In the genomic region with DNA sequence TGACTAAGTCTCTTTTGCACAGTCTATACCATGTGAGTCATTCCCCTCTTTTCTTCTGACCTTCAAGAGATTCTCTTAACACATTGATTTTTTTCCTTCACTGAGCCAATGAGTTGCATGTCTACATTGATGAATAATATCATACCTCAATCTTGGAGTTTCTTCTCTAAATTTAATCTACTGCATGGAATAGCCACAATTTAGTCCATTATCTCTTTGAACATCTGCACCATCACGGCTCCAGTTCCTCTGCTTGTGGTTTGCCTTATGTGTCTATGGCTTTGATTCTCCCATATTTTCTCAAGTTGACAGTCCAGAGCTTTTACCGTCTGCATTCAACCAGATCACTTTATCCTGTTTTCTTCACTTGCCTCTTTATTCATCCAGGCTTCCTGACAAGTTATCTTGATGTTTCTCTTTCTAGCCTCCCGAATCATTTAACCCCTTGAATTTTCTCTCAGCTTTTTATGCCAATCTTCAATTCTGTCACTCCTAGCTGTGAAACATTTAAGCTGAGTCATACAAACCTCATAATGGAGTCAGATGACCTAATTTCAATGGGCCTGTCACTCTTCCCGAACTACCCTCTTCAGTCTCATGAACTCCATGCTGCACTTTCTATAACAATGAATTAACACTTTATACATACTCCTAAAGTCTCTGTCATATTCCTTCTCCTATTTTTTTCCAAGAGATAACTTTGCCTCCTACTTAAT, we compare ENCODE assay signal across 17 cellular contexts.
"Had no signal": no experiment of that assay in that cellular context is flagged by ENCODE, and none has a peak within 500 bp of the region (broad histone marks: within the 10 kb centered on the region; RNA-seq: fewer than 3 reads in every experiment).

No MANE protein-coding gene starts in this region.

- H3K4me1 ChIP-seq: adrenal gland, body of pancreas, right atrium auricular region, tibial artery, uterus had no signal

- H3K9me3 Mint-ChIP-seq: activated CD8-positive, alpha-beta T cell treated with anti-CD3 and anti-CD28 coated beads for 36 hours; activated naive CD4-positive, alpha-beta T cell treated with anti-CD3 and anti-CD28 coated beads, Interleukin-2, amount 10 ng/mL, durations not matched to agents 7 days and 5 days; central memory CD8-positive, alpha-beta T cell; naive B cell; stimulated activated effector memory CD8-positive, alpha-beta T cell treated with anti-CD3 and anti-CD28 coated beads, Interleukin-12 subunit alpha, Interleukin-12 subunit beta, amount 100 ng/mL, for 72 hours had no signal

- H3K4me3 Mint-ChIP-seq: activated CD4-positive, alpha-beta T cell treated with anti-CD3 and anti-CD28 coated beads for 36 hours; activated CD8-positive, alpha-beta T cell treated with anti-CD3 and anti-CD28 coated beads for 36 hours; activated naive CD4-positive, alpha-beta T cell treated with anti-CD3 and anti-CD28 coated beads, Interleukin-2, amount 10 ng/mL, durations not matched to agents 7 days and 5 days; central memory CD8-positive, alpha-beta T cell; naive B cell; stimulated activated effector memory CD8-positive, alpha-beta T cell treated with anti-CD3 and anti-CD28 coated beads, Interleukin-12 subunit alpha, Interleukin-12 subunit beta, amount 100 ng/mL, for 72 hours had no signal

- H3K4me1 Mint-ChIP-seq: activated CD4-positive, alpha-beta T cell treated with anti-CD3 and anti-CD28 coated beads for 36 hours; activated naive CD4-positive, alpha-beta T cell treated with anti-CD3 and anti-CD28 coated beads, Interleukin-2, amount 10 ng/mL, durations not matched to agents 7 days and 5 days; central memory CD8-positive, alpha-beta T cell; naive B cell; stimulated activated effector memory CD8-positive, alpha-beta T cell treated with anti-CD3 and anti-CD28 coated beads, Interleukin-12 subunit alpha, Interleukin-12 subunit beta, amount 100 ng/mL, for 72 hours had no signal

- H3K27me3 ChIP-seq: adrenal gland, body of pancreas, neutrophil, right atrium auricular region, tibial artery, uterus had no signal

- H3K27me3 Mint-ChIP-seq: activated CD4-positive, alpha-beta T cell treated with anti-CD3 and anti-CD28 coated beads for 36 hours; activated CD8-positive, alpha-beta T cell treated with anti-CD3 and anti-CD28 coated beads for 36 hours; activated naive CD4-positive, alpha-beta T cell treated with anti-CD3 and anti-CD28 coated beads, Interleukin-2, amount 10 ng/mL, durations not matched to agents 7 days and 5 days; central memory CD8-positive, alpha-beta T cell had no signal

- H3K27ac ChIP-seq: adrenal gland, body of pancreas, neutrophil, right atrium auricular region, tibial artery, uterus, WERI-Rb-1 had no signal

- H3K4me3 ChIP-seq: adrenal gland, body of pancreas, lung, right atrium auricular region, tibial artery, uterus had no signal

- H3K36me3 ChIP-seq: adrenal gland, neutrophil, right atrium auricular region, tibial artery, uterus, WERI-Rb-1 had no signal

- H3K27ac Mint-ChIP-seq: activated CD4-positive, alpha-beta T cell treated with anti-CD3 and anti-CD28 coated beads for 36 hours; activated CD8-positive, alpha-beta T cell treated with anti-CD3 and anti-CD28 coated beads for 36 hours; activated naive CD4-positive, alpha-beta T cell treated with anti-CD3 and anti-CD28 coated beads, Interleukin-2, amount 10 ng/mL, durations not matched to agents 7 days and 5 days; naive B cell; stimulated activated effector memory CD8-positive, alpha-beta T cell treated with anti-CD3 and anti-CD28 coated beads, Interleukin-12 subunit alpha, Interleukin-12 subunit beta, amount 100 ng/mL, for 72 hours had no signal

- ATAC-seq: activated CD4-positive, alpha-beta T cell treated with anti-CD3 and anti-CD28 coated beads for 36 hours; activated CD8-positive, alpha-beta T cell treated with anti-CD3 and anti-CD28 coated beads for 36 hours; body of pancreas; left cardiac atrium; stimulated activated effector memory CD8-positive, alpha-beta T cell treated with anti-CD3 and anti-CD28 coated beads, Interleukin-12 subunit alpha, Interleukin-12 subunit beta, amount 100 ng/mL, for 72 hours had no signal

- H3K36me3 Mint-ChIP-seq: activated naive CD4-positive, alpha-beta T cell treated with anti-CD3 and anti-CD28 coated beads, Interleukin-2, amount 10 ng/mL, durations not matched to agents 7 days and 5 days; naive B cell; stimulated activated effector memory CD8-positive, alpha-beta T cell treated with anti-CD3 and anti-CD28 coated beads, Interleukin-12 subunit alpha, Interleukin-12 subunit beta, amount 100 ng/mL, for 72 hours had no signal

- H3K9me3 ChIP-seq: adrenal gland, body of pancreas, neutrophil, right atrium auricular region, tibial artery, uterus had no signal

- DNase-seq: activated CD4-positive, alpha-beta T cell treated with anti-CD3 and anti-CD28 coated beads for 36 hours; activated CD8-positive, alpha-beta T cell treated with anti-CD3 and anti-CD28 coated beads for 36 hours; activated naive CD4-positive, alpha-beta T cell treated with anti-CD3 and anti-CD28 coated beads, Interleukin-2, amount 10 ng/mL, durations not matched to agents 7 days and 5 days; adrenal gland; body of pancreas; effector memory CD4-positive, alpha-beta T cell; erythroblast; left cardiac atrium; naive B cell; tibial artery; uterus; WERI-Rb-1 had no signal
